Comparison of ENCODE assay signal across 8 cellular contexts in genomic region chr19:42282036-42282762, GRCh38. TPM values are rescaled to one million over a fixed set of nuclear protein-coding genes. Genes with fewer than 3 reads are reported as not detected.
A peak's percentile ranks its signal among the peaks of the same experiment; 100 is the strongest.
DNase-seq lines count a peak whose midpoint lies in the region; ATAC-seq and TF ChIP-seq lines count a peak whose summit lies in the region.

No MANE protein-coding gene starts in this region.

- peak overlapping the region; percentile 55 for H3K14ac ChIP-seq in trophoblast cell (ENCODE audit: low read length)

- peak overlapping the region; percentile 3 for H2AK5ac ChIP-seq in trophoblast cell (ENCODE audit: low read length)

- no peak overlapping the region for H2AFZ ChIP-seq in DND-41 (ENCODE audit: low read depth, low read length)
- no peak overlapping the region for H2AFZ ChIP-seq in trophoblast cell (ENCODE audit: insufficient read depth, low read length, poor library complexity)

- peak overlapping the region; percentile 79 for H3K9ac ChIP-seq in DND-41 (ENCODE audit: low read depth, low read length)
- peak overlapping the region; percentile 79 for H3K9ac ChIP-seq in NT2/D1 (ENCODE audit: insufficient read length, low read depth)
- no peak overlapping the region for H3K9ac ChIP-seq in trophoblast cell (ENCODE audit: low read length)

- ATAC-seq in DND-41 (ENCODE audit: insufficient read depth, low read depth) (no peak), GM19351 (IDR thresholded peaks at IDR 0.05; ENCODE audit: unreplicated experiment) (no peak)

- peak overlapping the region; percentile 82 for H2BK12ac ChIP-seq in trophoblast cell (ENCODE audit: low read length)

- H3K36me3 ChIP-seq in DND-41 (ENCODE audit: insufficient read depth, low read length) (peaks cover 12% of the 10 kb centered on the region), NT2/D1 (ENCODE audit: insufficient read depth, insufficient read length, low read length) (peaks cover 15% of the 10 kb centered on the region), esophagus muscularis mucosa (peaks cover 2 to 5% (median 5%) of the 10 kb centered on the region in 4 donors), trophoblast cell (ENCODE audit: control insufficient read depth in 1 of 2, insufficient read depth in 2 of 2, low read length in 2 of 2) (peaks cover 9 to 11% of the 10 kb centered on the region in 2 experiments)

- peak overlapping the region; percentile 40 for H3K18ac ChIP-seq in trophoblast cell (ENCODE audit: low read length)

- H3K4ac ChIP-seq in trophoblast cell (ENCODE audit: low read depth, low read length): no peak overlapping the region

- peak overlapping the region; percentile 51 for H4K8ac ChIP-seq in trophoblast cell (ENCODE audit: low read depth, low read length)

- TF ChIP-seq POLR2A in esophagus muscularis mucosa (IDR thresholded peaks at IDR 0.05; ENCODE audit: low read depth): no peak

- H3K9me3 ChIP-seq in DND-41 (ENCODE audit: insufficient read depth, low read length, severe bottlenecking) (no peaks in the 10 kb centered on the region), NT2/D1 (ENCODE audit: insufficient read depth, low read length) (no peaks in the 10 kb centered on the region), esophagus muscularis mucosa (no peaks in the 10 kb centered on the region), trophoblast cell (ENCODE audit: insufficient read depth, low read depth, low read length) (peaks cover 4% of the 10 kb centered on the region)

- peak overlapping the region; percentile 71 for H2BK120ac ChIP-seq in trophoblast cell (ENCODE audit: insufficient read depth, low read length, poor library complexity)

- H2BK5ac ChIP-seq in trophoblast cell (ENCODE audit: low read depth, low read length, poor library complexity): peak overlapping the region; percentile 74

- peaks cover 66% of the 10 kb centered on the region for H3K4me1 ChIP-seq in DND-41 (ENCODE audit: insufficient read depth, low read length)
- peaks cover 34% of the 10 kb centered on the region for H3K4me1 ChIP-seq in NT2/D1 (ENCODE audit: insufficient read depth, insufficient read length)
- peaks cover 78 to 92% (median 87%) of the 10 kb centered on the region in 4 donors for H3K4me1 ChIP-seq in esophagus muscularis mucosa
- H3K4me1 ChIP-seq in trophoblast cell (ENCODE audit: control insufficient read depth in 1 of 2, insufficient read depth in 2 of 2, low read length in 2 of 2): peaks cover 44 to 54% of the 10 kb centered on the region in 2 experiments

- DNase-seq in DND-41 (no peak), NT2/D1 (ENCODE audit: low read depth, low spot score) (no peak), esophagus muscularis mucosa (ENCODE audit: extremely low spot score) (no peak), trophoblast cell (no peak), iPS-NIHi7 (ENCODE audit: extremely low spot score) (no peak), NCI-H526 treated with DMSO at 0.1 percent for 48 hours (lab: John Stamatoyannopoulos, UW) (no peak), SK-N-DZ (ENCODE audit: low spot score) (no peak)

- H3K79me2 ChIP-seq in DND-41 (ENCODE audit: insufficient read depth, low read length): peaks cover 45% of the 10 kb centered on the region
- peaks cover 13% of the 10 kb centered on the region for H3K79me2 ChIP-seq in trophoblast cell (ENCODE audit: control insufficient read depth, insufficient read depth, low read length, poor library complexity)

- peak overlapping the region; percentile 50; the same call in 1 of the 2 replicates for H3K27ac ChIP-seq in DND-41 (ENCODE audit: low read length)
- peak overlapping the region; percentile 94 to 99 (median 98) for H3K27ac ChIP-seq in esophagus muscularis mucosa (replicated peaks in 1 of 4)
- H3K27ac ChIP-seq in trophoblast cell (ENCODE audit: low read depth, low read length): peak overlapping the region; percentile 91

- intact Hi-C loops in esophagus muscularis mucosa (cut with DNase I): no loop called here

- peak overlapping the region; percentile 82 for H4K91ac ChIP-seq in trophoblast cell (ENCODE audit: low read depth, low read length)

- H3K4me3 ChIP-seq in DND-41 (ENCODE audit: low read depth in 1 of 2, low read length in 2 of 2) (peak overlapping the region in 1 of 2 experiments; percentile 73; a peak in 1 of 4 replicates), NT2/D1 (ENCODE audit: insufficient read length, low read depth) (peak overlapping the region; percentile 77), esophagus muscularis mucosa (peak overlapping the region in 3 of 4 donors; percentile 74 to 98 (median 83)), trophoblast cell (ENCODE audit: low read depth, low read length) (no peak overlapping the region)

- 22% methylated on average over 5 of the region's 5 CpGs for WGBS in esophagus muscularis mucosa
- no CpG with 5 or more reads among the region's 5 CpGs for WGBS in trophoblast cell (ENCODE audit: extremely low coverage, insufficient coverage, insufficient read length)

- H3K27me3 ChIP-seq in DND-41 (ENCODE audit: insufficient read depth, low read length, poor library complexity) (no peaks in the 10 kb centered on the region), NT2/D1 (ENCODE audit: insufficient read depth, insufficient read length) (no peaks in the 10 kb centered on the region), esophagus muscularis mucosa (no peaks in the 10 kb centered on the region), trophoblast cell (ENCODE audit: insufficient read depth, low read length) (no peaks in the 10 kb centered on the region)

- TF ChIP-seq CTCF in DND-41 (IDR thresholded peaks at IDR 0.05; ENCODE audit: borderline replicate concordance, extremely low read depth, low read length, poor library complexity, severe bottlenecking): no peak
- TF ChIP-seq CTCF in esophagus muscularis mucosa (IDR thresholded peaks at IDR 0.05): no peak

- peaks cover 34% of the 10 kb centered on the region for H3K79me1 ChIP-seq in trophoblast cell (ENCODE audit: low read length)

- TF ChIP-seq EP300 in esophagus muscularis mucosa (IDR thresholded peaks at IDR 0.05): no peak

- peak overlapping the region; percentile 76 for H3K4me2 ChIP-seq in DND-41 (ENCODE audit: insufficient read depth, low read length)
- H3K4me2 ChIP-seq in trophoblast cell (ENCODE audit: low read length): peak overlapping the region; percentile 94

- peaks cover 29% of the 10 kb centered on the region for H4K20me1 ChIP-seq in DND-41 (ENCODE audit: insufficient read depth, low read length)

- H4K12ac ChIP-seq in trophoblast cell (ENCODE audit: low read depth, low read length): peak overlapping the region; percentile 49

- H3K23ac ChIP-seq in trophoblast cell (ENCODE audit: low read length): no peak overlapping the region

RNA-seq across cellular contexts. Expression of gene CIC, which starts 13.1 kb away (rescaled TPM):
- total RNA-seq in esophagus muscularis mucosa: 10 to 100 TPM; 37.8 to 74.2 (median 56.3) TPM
- polyA plus RNA-seq in trophoblast cell (2013): 36.7 and 39.1 TPM in 2 replicates
- polyA plus RNA-seq in SK-N-DZ (2014; cell fraction: cytosol; rRNA removed): 14.2 and 17.4 TPM in 2 replicates
- polyA plus RNA-seq in SK-N-DZ (2014; cell fraction: nucleus; rRNA removed): 35.7 and 42.1 TPM in 2 replicates

RNA-seq across cellular contexts. Expression of gene PRR19, which starts 19.7 kb away (rescaled TPM):
- total RNA-seq in esophagus muscularis mucosa: under 1 TPM in 2 of 4 donors, not detected in 2; 0.17 to 0.50 TPM
- 1.4 TPM in 2 replicates for polyA plus RNA-seq in trophoblast cell (2013)
- 1.0 and 2.0 TPM in 2 replicates for polyA plus RNA-seq in SK-N-DZ (2014; cell fraction: cytosol; rRNA removed)
- polyA plus RNA-seq in SK-N-DZ (2014; cell fraction: nucleus; rRNA removed): 0.28 and 0.99 TPM in 2 replicates

RNA-seq across cellular contexts. Expression of gene PAFAH1B3, which starts 20.2 kb away (rescaled TPM):
- 1 to 10 TPM in 3 of 4 donors, under 1 TPM in 1; 0.83 to 8.6 (median 7.2) TPM for total RNA-seq in esophagus muscularis mucosa
- polyA plus RNA-seq in trophoblast cell (2013): 57.4 and 59.4 TPM in 2 replicates
- polyA plus RNA-seq in SK-N-DZ (2014; cell fraction: cytosol; rRNA removed): 242 and 265 TPM in 2 replicates
- 203 and 228 TPM in 2 replicates for polyA plus RNA-seq in SK-N-DZ (2014; cell fraction: nucleus; rRNA removed)

RNA-seq across cellular contexts. Expression of gene ERF, which starts 27.3 kb away (rescaled TPM):
- total RNA-seq in esophagus muscularis mucosa: 10 to 100 TPM; 16.6 to 38.8 (median 35.5) TPM
- 49.3 and 50.2 TPM in 2 replicates for polyA plus RNA-seq in trophoblast cell (2013)
- polyA plus RNA-seq in SK-N-DZ (2014; cell fraction: cytosol; rRNA removed): 30.2 and 33.4 TPM in 2 replicates
- polyA plus RNA-seq in SK-N-DZ (2014; cell fraction: nucleus; rRNA removed): 69.8 and 78.5 TPM in 2 replicates

RNA-seq across cellular contexts. Expression of gene TMEM145, which starts 30.9 kb away (rescaled TPM):
- not detected for total RNA-seq in esophagus muscularis mucosa
- polyA plus RNA-seq in trophoblast cell (2013): 0.04 and 0.07 TPM in 2 replicates
- polyA plus RNA-seq in SK-N-DZ (2014; cell fraction: cytosol; rRNA removed): 4.3 and 4.9 TPM in 2 replicates
- 57.8 and 173 TPM in 2 replicates for polyA plus RNA-seq in SK-N-DZ (2014; cell fraction: nucleus; rRNA removed)
